12 cellular contexts compared by ENCODE assay signal in genomic region chr2:41741951-41742563, GRCh38.
DNase-seq lines count a peak whose midpoint lies in the region; ATAC-seq and TF ChIP-seq lines count a peak whose summit lies in the region.
"Had no signal": no experiment of that assay in that cellular context is flagged by ENCODE, and none has a peak within 500 bp of the region (broad histone marks: within the 10 kb centered on the region; RNA-seq: fewer than 3 reads in every experiment).

No MANE protein-coding gene starts in this region.

- H3K4me3 ChIP-seq in right atrium auricular region, result no peak overlapping the region
- H3K4me3 ChIP-seq: upper lobe of right lung had no signal

- no peak overlapping the region for H3K27ac Mint-ChIP-seq in effector memory CD8-positive, alpha-beta T cell

- DNase-seq in left kidney (ENCODE audit: low read depth, low spot score) (peak; percentile 41), NCI-H187 (lab: John Stamatoyannopoulos, UW) (no peak), A172 (ENCODE audit: low spot score) (no peak), right atrium auricular region (ENCODE audit: low spot score) (no peak)
- DNase-seq in effector memory CD8-positive, alpha-beta T cell, result no peak
- DNase-seq: activated gamma-delta T cell, foreskin keratinocyte, posterior cingulate gyrus, upper lobe of right lung had no signal

- no peaks in the 10 kb centered on the region for H3K36me3 ChIP-seq in right atrium auricular region
- H3K36me3 ChIP-seq: upper lobe of right lung had no signal

- H3K4me1 Mint-ChIP-seq in effector memory CD8-positive, alpha-beta T cell (ENCODE audit: low read depth in 2 of 2), result no peaks in the 10 kb centered on the region

- H3K36me3 Mint-ChIP-seq in effector memory CD8-positive, alpha-beta T cell (ENCODE audit: insufficient read depth), result no peaks in the 10 kb centered on the region

- no peaks in the 10 kb centered on the region for H3K27me3 ChIP-seq in right atrium auricular region
- H3K27me3 ChIP-seq: upper lobe of right lung had no signal

- no peak for TF ChIP-seq CTCF in right atrium auricular region (IDR thresholded peaks at IDR 0.05)

- H3K27ac ChIP-seq in right atrium auricular region, result no peak overlapping the region
- H3K27ac ChIP-seq: foreskin keratinocyte, upper lobe of right lung had no signal

- no peaks in the 10 kb centered on the region for H3K9me3 ChIP-seq in right atrium auricular region
- H3K9me3 ChIP-seq: upper lobe of right lung had no signal

- peaks cover 0 to 6% of the 10 kb centered on the region in 2 donors for H3K9me3 Mint-ChIP-seq in effector memory CD8-positive, alpha-beta T cell

- H3K4me3 Mint-ChIP-seq in effector memory CD8-positive, alpha-beta T cell, result no peak overlapping the region

- peak; percentile 97 for ATAC-seq in GM18870 (IDR thresholded peaks at IDR 0.05; ENCODE audit: unreplicated experiment)
- peak; percentile 99 for ATAC-seq in GM21529 (IDR thresholded peaks at IDR 0.05; ENCODE audit: unreplicated experiment)
- peak; percentile 97 for ATAC-seq in HG03139 (IDR thresholded peaks at IDR 0.05; ENCODE audit: unreplicated experiment)
- no peak for ATAC-seq in effector memory CD8-positive, alpha-beta T cell (replicated peaks)
- ATAC-seq: foreskin keratinocyte, upper lobe of right lung had no signal

- peaks cover 7 to 33% of the 10 kb centered on the region in 2 donors for H3K27me3 Mint-ChIP-seq in effector memory CD8-positive, alpha-beta T cell

- H3K4me1 ChIP-seq in right atrium auricular region, result no peaks in the 10 kb centered on the region
- H3K4me1 ChIP-seq: foreskin keratinocyte, upper lobe of right lung had no signal
